8 cellular contexts compared by ENCODE assay signal in the genomic region with DNA sequence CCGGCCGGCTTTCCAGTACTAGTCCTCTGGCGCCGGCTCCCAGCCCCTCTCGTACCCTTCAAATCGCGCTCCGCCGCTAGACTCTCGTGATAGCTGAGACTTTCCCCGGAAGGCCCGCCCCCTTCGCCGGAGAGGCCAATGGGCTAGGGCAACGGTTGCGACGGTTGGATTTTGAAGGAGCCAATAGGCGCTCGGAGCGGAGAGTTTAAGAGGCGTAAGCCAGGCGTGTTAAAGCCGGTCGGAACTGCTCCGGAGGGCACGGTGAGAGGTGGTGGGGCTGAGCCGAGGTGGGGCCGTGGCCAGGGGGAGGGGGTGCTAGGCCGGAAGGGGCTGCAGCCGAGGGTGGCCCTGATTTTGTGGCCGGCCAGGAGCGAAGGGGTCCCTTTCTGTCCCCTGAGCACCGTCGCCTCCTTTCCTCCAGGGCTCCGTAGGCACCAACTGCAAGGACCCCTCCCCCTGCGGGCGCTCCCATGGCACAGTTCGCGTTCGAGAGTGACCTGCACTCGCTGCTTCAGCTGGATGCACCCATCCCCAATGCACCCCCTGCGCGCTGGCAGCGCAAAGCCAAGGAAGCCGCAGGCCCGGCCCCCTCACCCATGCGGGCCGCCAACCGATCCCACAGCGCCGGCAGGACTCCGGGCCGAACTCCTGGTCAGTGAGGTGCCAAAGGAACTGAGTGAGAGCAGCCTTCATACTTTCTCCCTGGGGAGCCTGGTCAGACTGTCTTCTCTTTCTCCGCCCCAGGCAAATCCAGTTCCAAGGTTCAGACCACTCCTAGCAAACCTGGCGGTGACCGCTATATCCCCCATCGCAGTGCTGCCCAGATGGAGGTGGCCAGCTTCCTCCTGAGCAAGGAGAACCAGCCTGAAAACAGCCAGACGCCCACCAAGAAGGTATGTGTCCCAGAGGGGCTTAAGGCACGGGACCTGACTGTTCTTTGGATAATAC. TPM values are rescaled to one million over a fixed set of nuclear protein-coding genes. Genes with fewer than 3 reads are reported as not detected.
DNase-seq lines count a peak whose midpoint lies in the region; ATAC-seq and TF ChIP-seq lines count a peak whose summit lies in the region.

Gene CDC20 (plus strand): TSS at position 236 of the 948 bp plus-strand sequence. CDS start 235 bp downstream, at position 471.

- DNase-seq in NCI-H1930 (lab: John Stamatoyannopoulos, UW) (peak; percentile 96 to 97), ascending aorta (ENCODE audit: low spot score in 2 of 2) (peak; percentile 96 to 100), right cardiac atrium (peak; percentile 99 to 100 (median 99)), putamen (ENCODE audit: low spot score) (peak; percentile 96), aorta (peak; percentile 99 to 100)
- DNase-seq in T-helper 2 cell treated with Interferon-gamma antibody and Interleukin-4, amounts not matched to agents 5 μg/mL and 100 μg/mL, for 36 hours (ENCODE audit: low spot score), result peak; percentile 99

- H3K9me3 ChIP-seq in ascending aorta (no peaks in the 10 kb centered on the region), right cardiac atrium (ENCODE audit: control insufficient read depth, low read length) (no peaks in the 10 kb centered on the region), aorta (ENCODE audit: control insufficient read depth, low read length) (no peaks in the 10 kb centered on the region)

- TF ChIP-seq CTCF in ascending aorta (IDR thresholded peaks at IDR 0.05), result no peak

- H3K27ac ChIP-seq in ascending aorta (peak within 1 kb of the TSS; percentile 84 to 86), right cardiac atrium (ENCODE audit: low read length) (peak within 1 kb of the TSS; percentile 100), aorta (ENCODE audit: low read depth in 1 of 2, low read length in 2 of 2) (peak within 1 kb of the TSS; percentile 38 to 58)

- peak within 1 kb of the TSS; percentile 63 to 67 for H3K4me3 ChIP-seq in ascending aorta
- H3K4me3 ChIP-seq in right cardiac atrium (ENCODE audit: low read length), result peak within 1 kb of the TSS; percentile 90
- peak within 1 kb of the TSS; percentile 22 to 60 for H3K4me3 ChIP-seq in aorta (ENCODE audit: low read length in 2 of 2)

- peaks cover 49% of the 10 kb centered on the region for H3K36me3 Mint-ChIP-seq in T-helper 2 cell treated with Interferon-gamma antibody and Interleukin-4, amounts not matched to agents 5 μg/mL and 100 μg/mL, for 36 hours (ENCODE audit: low read depth)

- 2% methylated on average over 59 of the region's 59 CpGs for WGBS in right cardiac atrium
- 1 to 2% methylated on average over 57 to 59 of the region's 59 CpGs for WGBS in aorta, 2 donors

- no peaks in the 10 kb centered on the region for H3K9me3 Mint-ChIP-seq in T-helper 2 cell treated with Interferon-gamma antibody and Interleukin-4, amounts not matched to agents 5 μg/mL and 100 μg/mL, for 36 hours

- H3K27me3 Mint-ChIP-seq in T-helper 2 cell treated with Interferon-gamma antibody and Interleukin-4, amounts not matched to agents 5 μg/mL and 100 μg/mL, for 36 hours (ENCODE audit: low read depth), result no peaks in the 10 kb centered on the region

- H3K4me1 Mint-ChIP-seq in T-helper 2 cell treated with Interferon-gamma antibody and Interleukin-4, amounts not matched to agents 5 μg/mL and 100 μg/mL, for 36 hours (ENCODE audit: low read depth), result peaks cover 36% of the 10 kb centered on the region

- intact Hi-C loops in ascending aorta (cut with DNase I) (loop anchor here (1.0 to 10.0 kb wide), 8 partner anchors 9 to 677 kb away; partner anchors contain the start of genes ELOVL1, HYI, MED8 and PTPRF), right cardiac atrium (cut with DNase I) (no loop called here), aorta (cut with DNase I) (no loop called here)

- H3K27me3 ChIP-seq in ascending aorta (no peaks in the 10 kb centered on the region), right cardiac atrium (ENCODE audit: control insufficient read depth, insufficient read depth) (no peaks in the 10 kb centered on the region), aorta (ENCODE audit: control insufficient read depth in 1 of 2, insufficient read depth in 2 of 2, low read length in 1 of 2) (no peaks in the 10 kb centered on the region)

- peaks cover 6 to 7% of the 10 kb centered on the region in 2 donors for H3K4me1 ChIP-seq in ascending aorta
- H3K4me1 ChIP-seq in right cardiac atrium (ENCODE audit: control insufficient read depth, insufficient read depth, low read length), result no peaks in the 10 kb centered on the region
- H3K4me1 ChIP-seq in aorta (ENCODE audit: control insufficient read depth in 1 of 2, insufficient read depth in 2 of 2, low read length in 2 of 2), result no peaks in the 10 kb centered on the region

- H3K36me3 ChIP-seq in ascending aorta (peaks cover 21 to 27% of the 10 kb centered on the region in 2 donors), aorta (ENCODE audit: control insufficient read depth in 1 of 2, insufficient read depth in 2 of 2, low read length in 1 of 2) (peaks cover 0 to 4% of the 10 kb centered on the region in 2 donors)

- ATAC-seq in GM18502 (IDR thresholded peaks at IDR 0.05; ENCODE audit: poor library complexity, unreplicated experiment), result peak; percentile 93
- ATAC-seq in HG02970 (IDR thresholded peaks at IDR 0.05; ENCODE audit: low FRiP score, unreplicated experiment), result peak; percentile 92
- ATAC-seq in right cardiac atrium, result peak; percentile 98
- peak; percentile 100 for ATAC-seq in aorta (ENCODE audit: low FRiP score)

- peak within 1 kb of the TSS; percentile 92 for H3K4me3 Mint-ChIP-seq in T-helper 2 cell treated with Interferon-gamma antibody and Interleukin-4, amounts not matched to agents 5 μg/mL and 100 μg/mL, for 36 hours

- peak within 1 kb of the TSS; percentile 87 for H3K27ac Mint-ChIP-seq in T-helper 2 cell treated with Interferon-gamma antibody and Interleukin-4, amounts not matched to agents 5 μg/mL and 100 μg/mL, for 36 hours

RNA-seq across cellular contexts. Expression of gene CDC20, which starts in this region (rescaled TPM):
- total RNA-seq in ascending aorta (not detected), right cardiac atrium (1 to 10 TPM in 3 of 4 donors, under 1 TPM in 1; 0.67 to 3.5 (median 1.5) TPM), aorta (1 to 10 TPM in 1 of 2 donors, under 1 TPM in 1; 0.68 to 1.1 TPM)
- polyA plus RNA-seq in right cardiac atrium (0.54 TPM), aorta (1 to 10 TPM in 1 of 2 donors, under 1 TPM in 1; 0.36 to 1.0 TPM)

Comparison
In these comparisons a context has a peak if more than half of its experiments do, and no peak if none do; other contexts are left out.
1. Peak in every context shown above with its lines: DNase-seq, ATAC-seq, H3K4me3 ChIP-seq and H3K27ac ChIP-seq.
2. Peak in DNase-seq, H3K4me3 ChIP-seq and H3K27ac ChIP-seq in ascending aorta; RNA of the gene not detected or under 1 TPM.
3. H3K27ac ChIP-seq: peak in every context shown above with its lines; median percentile 100 in right cardiac atrium; 85 in ascending aorta; 48 in aorta.